9 cellular contexts compared by ENCODE assay signal in the genomic region with DNA sequence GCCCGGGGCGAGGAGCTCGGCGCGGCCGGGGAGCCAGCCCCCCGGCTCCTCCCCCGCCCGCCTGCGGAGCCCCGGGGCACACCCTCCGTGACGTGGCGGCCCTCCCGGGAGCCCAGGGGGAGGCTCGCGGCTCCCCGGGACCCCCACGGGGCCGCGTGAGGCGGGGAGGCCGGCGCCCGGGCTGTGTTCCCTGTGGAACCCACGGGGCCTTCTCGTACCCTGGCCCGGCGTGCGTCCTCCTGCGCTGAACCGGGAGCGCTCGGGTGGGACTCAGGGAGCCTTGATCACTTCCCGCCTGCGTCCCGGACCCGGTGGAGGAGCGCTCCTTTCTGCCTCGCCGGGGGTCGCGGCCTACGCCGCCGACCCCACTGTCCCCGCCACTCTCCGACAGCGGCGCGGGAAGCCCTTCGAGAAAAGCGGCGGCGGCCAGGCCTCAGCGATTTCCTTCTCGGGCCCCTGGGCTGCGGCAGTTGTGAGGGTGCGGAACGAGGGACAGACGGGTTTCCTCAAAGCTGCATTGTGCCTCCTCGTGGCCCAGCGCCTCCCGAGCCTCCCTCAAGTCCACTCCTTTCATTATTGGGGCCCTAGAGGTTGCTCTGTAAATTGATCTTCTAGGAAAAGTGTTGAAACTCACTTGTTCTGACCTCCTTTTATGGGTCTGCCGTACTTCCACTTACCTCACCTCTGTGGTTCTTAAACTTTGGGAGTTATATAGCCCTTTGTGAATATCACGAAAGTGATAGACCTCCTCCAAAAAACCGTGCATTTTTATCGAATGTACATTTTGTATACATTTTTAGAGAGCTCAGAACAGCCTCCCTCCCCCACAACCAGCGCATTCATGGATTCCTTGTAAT. TPM values are rescaled to one million over a fixed set of nuclear protein-coding genes. Genes with fewer than 3 reads are reported as not detected.
A peak's percentile ranks its signal among the peaks of the same experiment; 100 is the strongest.
DNase-seq lines count a peak whose midpoint lies in the region; ATAC-seq, FAIRE-seq and TF ChIP-seq lines count a peak whose summit lies in the region.
"Had no signal": no experiment of that assay in that cellular context is flagged by ENCODE, and none has a peak within 500 bp of the region (broad histone marks: within the 10 kb centered on the region; RNA-seq: fewer than 3 reads in every experiment).

No MANE protein-coding gene starts in this region.

- no peaks in the 10 kb centered on the region for H3K9me3 ChIP-seq in small intestine (ENCODE audit: control insufficient read depth, low read depth)

- ATAC-seq in HG02678 (IDR thresholded peaks at IDR 0.05; ENCODE audit: unreplicated experiment), result peak; percentile 82

- no peak for FAIRE-seq in small intestine (lab: Jason Lieb, UNC)
- FAIRE-seq: A204.1 had no signal

- DNase-seq in NCI-H1417 (lab: John Stamatoyannopoulos, UW) (peak; percentile 80 to 91 (median 83)), NCI-H1417 treated with DMSO at 0.1 percent for 48 hours (lab: John Stamatoyannopoulos, UW) (no peak), NCI-H1105 (lab: John Stamatoyannopoulos, UW) (peak; percentile 49), T1000 (lab: John Stamatoyannopoulos, UW) (peak; percentile 65), brain microvascular endothelial cell (peak; percentile 71), iPS-NIHi11 (ENCODE audit: low spot score) (peak; percentile 88), small intestine (peak; percentile 74)

- H3K27me3 ChIP-seq in brain microvascular endothelial cell (replicated peaks) (no peaks in the 10 kb centered on the region), small intestine (ENCODE audit: control insufficient read depth in 2 of 2, insufficient read depth in 2 of 2, low read length in 2 of 2) (no peaks in the 10 kb centered on the region)

- peaks cover 4% of the 10 kb centered on the region for H3K36me3 ChIP-seq in brain microvascular endothelial cell (replicated peaks)
- peaks cover 2 to 3% of the 10 kb centered on the region in 2 donors for H3K36me3 ChIP-seq in small intestine (ENCODE audit: control insufficient read depth in 2 of 2, insufficient read depth in 2 of 2, low read length in 2 of 2)

- H3K27ac ChIP-seq in brain microvascular endothelial cell, result peak overlapping the region; percentile 97
- peak overlapping the region; percentile 94 to 98 for H3K27ac ChIP-seq in small intestine (ENCODE audit: low read depth in 1 of 2, low read length in 1 of 2)

- peaks cover 2 to 5% of the 10 kb centered on the region in 2 donors for H3K4me1 ChIP-seq in small intestine (ENCODE audit: control insufficient read depth in 2 of 2, insufficient read depth in 1 of 2, low read depth in 1 of 2, low read length in 1 of 2)

- peak; percentile 57 for TF ChIP-seq CTCF in brain microvascular endothelial cell (IDR thresholded peaks at IDR 0.05; ENCODE audit: low read depth, low read length, missing control alignments)

- WGBS in small intestine, 3 donors, result 1% methylated on average over 38 to 69 of the region's 69 CpGs

- in situ Hi-C loops in brain microvascular endothelial cell (cut with HindIII; ENCODE audit: low pct_ligation_motif_present, low sequenced_read_pairs), result no loop called here

- H3K4me3 ChIP-seq in brain microvascular endothelial cell (ENCODE audit: low read depth, low read length) (peak overlapping the region; percentile 72), small intestine (ENCODE audit: low read depth in 1 of 2, low read length in 2 of 2) (peak overlapping the region; percentile 61 to 71)

RNA-seq across cellular contexts. Expression of a gene that starts 0.6 kb away (rescaled TPM):
- 10 to 100 TPM in 1 of 3 donors, 1 to 10 TPM in 2; 4.9 to 12.5 (median 7.4) TPM for polyA plus RNA-seq in small intestine

RNA-seq across cellular contexts. Expression of a gene that starts 19.6 kb away (rescaled TPM):
- polyA plus RNA-seq in small intestine, result 10 to 100 TPM; 10.3 to 12.2 (median 11.5) TPM

RNA-seq across cellular contexts. Expression of a gene that starts 19.6 kb away (rescaled TPM):
- under 1 TPM in 1 of 3 donors, not detected in 2; 0.98 TPM for polyA plus RNA-seq in small intestine
